ENCODE assay signal across 8 cellular contexts in genomic region chr16:9078467-9079429, GRCh38. TPM values are rescaled to one million over a fixed set of nuclear protein-coding genes. Genes with fewer than 3 reads are reported as not detected.
DNase-seq lines count a peak whose midpoint lies in the region; ATAC-seq, FAIRE-seq and TF ChIP-seq lines count a peak whose summit lies in the region.
"Not testable (repeated sequence)": the region's sequence is repeated elsewhere in the genome, so short reads cannot be mapped to it uniquely, and the experiment has no call there.

No MANE protein-coding gene starts in this region.

- not testable (repeated sequence) for TF ChIP-seq EP300 in Ishikawa (IDR thresholded peaks at IDR 0.05; ENCODE audit: borderline replicate concordance); H1 (IDR thresholded peaks at IDR 0.05; ENCODE audit: borderline replicate concordance in 1 of 2, low read depth in 2 of 2, low read length in 2 of 2)

- H3K9ac ChIP-seq in H1 (replicated peaks in 1 of 4; ENCODE audit: extremely low read depth in 1 of 4, low read depth in 3 of 4, low read length in 3 of 4), result not testable (repeated sequence)

- H3K79me1 ChIP-seq in H1 (ENCODE audit: low read depth, low read length), result not testable (repeated sequence)

- not testable (repeated sequence) for H3K4me3 Mint-ChIP-seq in Calu3 (ENCODE audit: low read depth, unreplicated experiment); activated CD4-positive, alpha-beta memory T cell treated with anti-CD3 and anti-CD28 coated beads, Interleukin-2, amount 10 ng/mL, durations not matched to agents 7 days and 5 days
- peak overlapping the region in 1 of 2 donors; percentile 52 for H3K4me3 Mint-ChIP-seq in stimulated activated naive B cell treated with anti-CD40 and anti-IgM and Interleukin-4, amounts not matched to agents 10 μg/mL and 1 μg/mL and 100 μg/mL, for 72 hours

- H3K4me1 ChIP-seq in Peyer's patch; H1 (replicated peaks in 1 of 4; ENCODE audit: control insufficient read depth in 3 of 4, insufficient read depth in 4 of 4, low read length in 3 of 4): not testable (repeated sequence)

- H3K27ac ChIP-seq in Peyer's patch, result peak overlapping the region in 3 of 4 donors; percentile 5 to 25 (median 20)
- not testable (repeated sequence) for H3K27ac ChIP-seq in H1 (ENCODE audit: low read depth, low read length)

- H2BK5ac ChIP-seq in H1 (ENCODE audit: low read depth, low read length), result not testable (repeated sequence)

- not testable (repeated sequence) for H3K9me3 Mint-ChIP-seq in Calu3 (ENCODE audit: low read depth, unreplicated experiment); stimulated activated naive B cell treated with anti-CD40 and anti-IgM and Interleukin-4, amounts not matched to agents 10 μg/mL and 1 μg/mL and 100 μg/mL, for 72 hours
- peaks cover 13% of the 10 kb centered on the region for H3K9me3 Mint-ChIP-seq in activated CD4-positive, alpha-beta memory T cell treated with anti-CD3 and anti-CD28 coated beads, Interleukin-2, amount 10 ng/mL, durations not matched to agents 7 days and 5 days

- not testable (repeated sequence) for TF ChIP-seq CTCF in Calu3 (IDR thresholded peaks at IDR 0.05; ENCODE audit: unreplicated experiment); Peyer's patch (IDR thresholded peaks at IDR 0.05); H1 (IDR thresholded peaks at IDR 0.05; ENCODE audit: control extremely low read depth in 1 of 3, insufficient read depth in 1 of 3, low read depth in 1 of 3, low read length in 3 of 3)

- POLR2A ChIA-PET in activated CD4-positive, alpha-beta memory T cell treated with anti-CD3 and anti-CD28 coated beads, Interleukin-2, amount 10 ng/mL, durations not matched to agents 7 days and 5 days (lab: Charles Lee), result interaction anchor here (1.0 to 11.3 kb wide), 13 partner anchors 10 to 457 kb away, joined by 3 to 234 read pairs (median 6); partner anchors contain the start of genes CARHSP1, HAPSTR1, METTL22 and PMM2
- POLR2A ChIA-PET in H1 (lab: Charles Lee; ENCODE audit: partially characterized antibody), result interaction anchor here (0.9 to 8.4 kb wide), 8 partner anchors 9 to 31 kb away, joined by 3 to 72 read pairs (median 5); partner anchors contain the start of gene HAPSTR1

- intact Hi-C loops in Calu3 (cut with micrococcal nuclease; ENCODE audit: unreplicated experiment), result not testable (repeated sequence)

- not testable (repeated sequence) for H4K91ac ChIP-seq in H1 (replicated peaks; ENCODE audit: insufficient read length, low read length)

- H3K18ac ChIP-seq in H1 (ENCODE audit: extremely low read depth, low read length), result not testable (repeated sequence)

- not testable (repeated sequence) for H2BK12ac ChIP-seq in H1 (ENCODE audit: low read depth, low read length)

- H3K79me2 ChIP-seq in H1 (ENCODE audit: control insufficient read depth in 1 of 2, insufficient read depth in 2 of 2, low read length in 2 of 2), result not testable (repeated sequence)

- not testable (repeated sequence) for H3K9me3 ChIP-seq in Peyer's patch; H1 (ENCODE audit: insufficient read depth in 2 of 2, low read depth in 1 of 2, low read length in 1 of 2)

- CTCF ChIA-PET in Calu3 (lab: Charles Lee) (interaction anchor here (0.7 to 1.3 kb wide), 2 partner anchors 13 to 35 kb away, joined by 4 to 7 read pairs; partner anchors contain the start of gene HAPSTR1), H1 (lab: Charles Lee; ENCODE audit: partially characterized antibody) (interaction anchor here (0.6 to 1.5 kb wide), 5 partner anchors 29 to 72 kb away, joined by 3 to 4 read pairs (median 3); no protein-coding TSS in a partner anchor)
- CTCF ChIA-PET in activated CD4-positive, alpha-beta memory T cell treated with anti-CD3 and anti-CD28 coated beads, Interleukin-2, amount 10 ng/mL, durations not matched to agents 7 days and 5 days (lab: Charles Lee), result interaction anchor here (1.2 to 2.6 kb wide), 6 partner anchors 10 to 143 kb away, joined by 3 to 11 read pairs (median 4); partner anchors contain the start of gene HAPSTR1

- peaks cover 17% of the 10 kb centered on the region for H3K4me1 Mint-ChIP-seq in Calu3 (ENCODE audit: low read depth, unreplicated experiment)
- peaks cover 35% of the 10 kb centered on the region for H3K4me1 Mint-ChIP-seq in activated CD4-positive, alpha-beta memory T cell treated with anti-CD3 and anti-CD28 coated beads, Interleukin-2, amount 10 ng/mL, durations not matched to agents 7 days and 5 days
- peaks cover 14 to 19% of the 10 kb centered on the region in 2 donors for H3K4me1 Mint-ChIP-seq in stimulated activated naive B cell treated with anti-CD40 and anti-IgM and Interleukin-4, amounts not matched to agents 10 μg/mL and 1 μg/mL and 100 μg/mL, for 72 hours

- DNase-seq in Calu3 (peak; percentile 48), Peyer's patch (peak in 1 of 3 donors; percentile 60), left kidney (ENCODE audit: low read depth, low spot score) (peak; percentile 58)
- DNase-seq in activated CD4-positive, alpha-beta memory T cell treated with anti-CD3 and anti-CD28 coated beads, Interleukin-2, amount 10 ng/mL, durations not matched to agents 7 days and 5 days, result peak; percentile 73
- DNase-seq in H1 (ENCODE audit: low read depth in 1 of 2, low spot score in 2 of 2), result not testable (repeated sequence)
- peak; percentile 55 for DNase-seq in stimulated activated naive B cell treated with anti-CD40 and anti-IgM and Interleukin-4, amounts not matched to agents 10 μg/mL and 1 μg/mL and 100 μg/mL, for 72 hours

- not testable (repeated sequence) for H4K20me1 ChIP-seq in H1 (replicated peaks in 1 of 2; ENCODE audit: control insufficient read depth in 1 of 2, insufficient read depth in 2 of 2, low read length in 2 of 2)

- H3K36me3 Mint-ChIP-seq in Calu3 (ENCODE audit: insufficient read depth, unreplicated experiment), result not testable (repeated sequence)
- peaks cover 21% of the 10 kb centered on the region for H3K36me3 Mint-ChIP-seq in activated CD4-positive, alpha-beta memory T cell treated with anti-CD3 and anti-CD28 coated beads, Interleukin-2, amount 10 ng/mL, durations not matched to agents 7 days and 5 days (ENCODE audit: low read depth)
- peaks cover 7 to 14% of the 10 kb centered on the region in 2 donors for H3K36me3 Mint-ChIP-seq in stimulated activated naive B cell treated with anti-CD40 and anti-IgM and Interleukin-4, amounts not matched to agents 10 μg/mL and 1 μg/mL and 100 μg/mL, for 72 hours

- not testable (repeated sequence) for H4K5ac ChIP-seq in H1 (ENCODE audit: insufficient read length, low read depth, low read length)

- H3K14ac ChIP-seq in H1 (ENCODE audit: insufficient read length), result not testable (repeated sequence)

- not testable (repeated sequence) for H3K27ac Mint-ChIP-seq in Calu3 (ENCODE audit: unreplicated experiment)
- peak overlapping the region; percentile 88 for H3K27ac Mint-ChIP-seq in activated CD4-positive, alpha-beta memory T cell treated with anti-CD3 and anti-CD28 coated beads, Interleukin-2, amount 10 ng/mL, durations not matched to agents 7 days and 5 days
- peak overlapping the region; percentile 92 for H3K27ac Mint-ChIP-seq in stimulated activated naive B cell treated with anti-CD40 and anti-IgM and Interleukin-4, amounts not matched to agents 10 μg/mL and 1 μg/mL and 100 μg/mL, for 72 hours

- not testable (repeated sequence) for H2AFZ ChIP-seq in H1 (ENCODE audit: low read length)

- H2BK15ac ChIP-seq in H1 (ENCODE audit: low read length), result not testable (repeated sequence)

- H3K23ac ChIP-seq in H1 (ENCODE audit: insufficient read length), result not testable (repeated sequence)

- not testable (repeated sequence) for TF ChIP-seq RAD21 in Ishikawa (IDR thresholded peaks at IDR 0.05; ENCODE audit: low read depth); H1 (IDR thresholded peaks at IDR 0.05 in 1 of 2, conservative IDR thresholded peaks at IDR 0.05 in 1 of 2; ENCODE audit: low read depth in 2 of 2, low read length in 2 of 2)

- not testable (repeated sequence) for H3K36me3 ChIP-seq in Peyer's patch; H1 (ENCODE audit: control insufficient read depth in 2 of 4, insufficient read depth in 4 of 4, low read length in 3 of 4)

- not testable (repeated sequence) for H3K4me2 ChIP-seq in H1 (ENCODE audit: insufficient read depth in 1 of 2, low read depth in 2 of 2, low read length in 2 of 2)

- not testable (repeated sequence) for FAIRE-seq in H1 (lab: Jason Lieb, UNC)

- H2BK120ac ChIP-seq in H1 (replicated peaks; ENCODE audit: low read depth, low read length), result not testable (repeated sequence)

- H4K8ac ChIP-seq in H1 (ENCODE audit: extremely low read depth, insufficient read depth, low read length), result not testable (repeated sequence)

- H3K27me3 ChIP-seq in Peyer's patch; H1 (replicated peaks in 1 of 4; ENCODE audit: control insufficient read depth in 3 of 4, extremely low read depth in 1 of 4, insufficient read depth in 3 of 4, low read length in 3 of 4): not testable (repeated sequence)

- TF ChIP-seq POLR2A in Peyer's patch (IDR thresholded peaks at IDR 0.05); H1 (IDR thresholded peaks at IDR 0.05; ENCODE audit: control extremely low read depth in 1 of 2, low read depth in 2 of 2, low read length in 2 of 2): not testable (repeated sequence)

- 80% methylated on average over 8 of the region's 8 CpGs; no CpG with 5 or more reads in 1 of the 2 experiments for WGBS in H1 (ENCODE audit: extremely low coverage in 1 of 2, insufficient coverage in 1 of 2, insufficient read length in 1 of 2, insufficient replicate concordance in 2 of 2, low coverage in 1 of 2, low lambda C conversion rate in 2 of 2, missing lambda C conversion rate in 1 of 2), 2 experiments

- not testable (repeated sequence) for BruUV-seq in Calu3 (replicated peaks; lab: Mats Ljungman, UMichigan)

- ATAC-seq in GM21529 (IDR thresholded peaks at IDR 0.05; ENCODE audit: unreplicated experiment), result peak; percentile 69
- ATAC-seq in stimulated activated naive B cell treated with anti-CD40 and anti-IgM and Interleukin-4, amounts not matched to agents 10 μg/mL and 1 μg/mL and 100 μg/mL, for 72 hours (replicated peaks), result peak; percentile 97

- not testable (repeated sequence) for H3K4me3 ChIP-seq in Peyer's patch; H1 (ENCODE audit: extremely low read depth in 1 of 4, insufficient read depth in 2 of 4, low read depth in 3 of 4, low read length in 4 of 4)

- not testable (repeated sequence) for H3K4ac ChIP-seq in H1 (replicated peaks; ENCODE audit: insufficient read length, low read depth, low read length)

- H3K23me2 ChIP-seq in H1 (ENCODE audit: low read depth, low read length), result not testable (repeated sequence)

- H2BK20ac ChIP-seq in H1 (ENCODE audit: low read length), result not testable (repeated sequence)

- not testable (repeated sequence) for H3K27me3 Mint-ChIP-seq in Calu3 (ENCODE audit: unreplicated experiment); activated CD4-positive, alpha-beta memory T cell treated with anti-CD3 and anti-CD28 coated beads, Interleukin-2, amount 10 ng/mL, durations not matched to agents 7 days and 5 days; stimulated activated naive B cell treated with anti-CD40 and anti-IgM and Interleukin-4, amounts not matched to agents 10 μg/mL and 1 μg/mL and 100 μg/mL, for 72 hours

- H3K56ac ChIP-seq in H1 (replicated peaks; ENCODE audit: insufficient read length, low read depth, low read length), result not testable (repeated sequence)

- not testable (repeated sequence) for H2AK5ac ChIP-seq in H1 (ENCODE audit: low read depth, low read length)

RNA-seq across cellular contexts. Expression of gene HAPSTR1, which starts 12.7 kb away (rescaled TPM):
- total RNA-seq in Calu3 (2022) (57.1 and 59.6 TPM in 2 replicates), Peyer's patch (10 to 100 TPM; 38.0 to 56.2 (median 53.5) TPM)
- 10 to 100 TPM; 65.1 to 65.3 TPM for total RNA-seq in activated CD4-positive, alpha-beta memory T cell treated with anti-CD3 and anti-CD28 coated beads, Interleukin-2, amount 10 ng/mL, durations not matched to agents 7 days and 5 days
- 63.1 and 66.1 TPM in 2 replicates for total RNA-seq in H1 (2021; fragmentation: NEBNext Ultra II Directional; extraction: Animal tissue kit (Norgen Biotek cat#: 25700))
- polyA plus RNA-seq in H1 (2011; rRNA removed), result 11.6 and 11.9 TPM in 2 replicates
- polyA plus RNA-seq in H1 (2011; cell fraction: cytosol; rRNA removed), result 16.9 TPM
- polyA plus RNA-seq in H1 (2011; cell fraction: nucleus; rRNA removed), result 9.7 TPM
- 14.3 to 21.6 TPM (median 17.4 TPM) in 4 replicates for polyA plus RNA-seq in H1 (2012, experiment 1 of 2)
- polyA plus RNA-seq in H1 (2012, experiment 2 of 2), result 3.4 TPM
- polyA plus RNA-seq in H1 (2013, experiment 1 of 2), result 22.2 TPM
- 21.7 TPM for polyA plus RNA-seq in H1 (2013, experiment 2 of 2)
- 38.0 and 41.9 TPM in 2 replicates for polyA minus RNA-seq in H1 (2011; rRNA and poly(A)+ RNA removed)
- 29.7 TPM for polyA minus RNA-seq in H1 (2011; cell fraction: cytosol; rRNA and poly(A)+ RNA removed)
- polyA minus RNA-seq in H1 (2011; cell fraction: nucleus; rRNA and poly(A)+ RNA removed), result 26.0 TPM
